19 cellular contexts compared by ENCODE assay signal in genomic region chr10:60534791-60535389, GRCh38.
DNase-seq lines count a peak whose midpoint lies in the region; ATAC-seq, FAIRE-seq and TF ChIP-seq lines count a peak whose summit lies in the region.
"Had no signal": no experiment of that assay in that cellular context is flagged by ENCODE, and none has a peak within 500 bp of the region (broad histone marks: within the 10 kb centered on the region; RNA-seq: fewer than 3 reads in every experiment).

No MANE protein-coding gene starts in this region.

- POLR2A ChIA-PET in WTC11 (lab: Charles Lee) = no interaction called here

- H3K4me3 Mint-ChIP-seq in WTC11 = no peak overlapping the region
- H3K4me3 Mint-ChIP-seq in stimulated activated naive B cell treated with anti-CD40 and anti-IgM and Interleukin-4, amounts not matched to agents 10 μg/mL and 1 μg/mL and 100 μg/mL, for 72 hours = no peak overlapping the region
- H3K4me3 Mint-ChIP-seq: H9 had no signal

- 0 out of 2 replicates have a peak overlapping the region, but pooled peaks have one; percentile 7 for H3K27ac Mint-ChIP-seq in WTC11
- no peak overlapping the region for H3K27ac Mint-ChIP-seq in stimulated activated naive B cell treated with anti-CD40 and anti-IgM and Interleukin-4, amounts not matched to agents 10 μg/mL and 1 μg/mL and 100 μg/mL, for 72 hours

- H3K36me3 Mint-ChIP-seq in WTC11 = no peaks in the 10 kb centered on the region
- no peaks in the 10 kb centered on the region for H3K36me3 Mint-ChIP-seq in stimulated activated naive B cell treated with anti-CD40 and anti-IgM and Interleukin-4, amounts not matched to agents 10 μg/mL and 1 μg/mL and 100 μg/mL, for 72 hours

- H3K27me3 Mint-ChIP-seq in WTC11 (ENCODE audit: low read depth) = no peaks in the 10 kb centered on the region
- H3K27me3 Mint-ChIP-seq in stimulated activated naive B cell treated with anti-CD40 and anti-IgM and Interleukin-4, amounts not matched to agents 10 μg/mL and 1 μg/mL and 100 μg/mL, for 72 hours = no peaks in the 10 kb centered on the region

- CTCF ChIA-PET in WTC11 (lab: Charles Lee) = interaction anchor here (0.6 kb wide), 1 partner anchor 44 kb away, joined by 3 read pairs; no protein-coding TSS in a partner anchor

- H3K9me3 Mint-ChIP-seq in WTC11 = peaks cover 4% of the 10 kb centered on the region; the same call in 1 of the 2 replicates
- H3K9me3 Mint-ChIP-seq in stimulated activated naive B cell treated with anti-CD40 and anti-IgM and Interleukin-4, amounts not matched to agents 10 μg/mL and 1 μg/mL and 100 μg/mL, for 72 hours = no peaks in the 10 kb centered on the region
- H3K9me3 Mint-ChIP-seq: H9 had no signal

- peaks cover 26% of the 10 kb centered on the region for H3K4me1 Mint-ChIP-seq in WTC11
- peaks cover 7 to 13% of the 10 kb centered on the region in 2 donors for H3K4me1 Mint-ChIP-seq in stimulated activated naive B cell treated with anti-CD40 and anti-IgM and Interleukin-4, amounts not matched to agents 10 μg/mL and 1 μg/mL and 100 μg/mL, for 72 hours

- DNase-seq in WTC11 (ENCODE audit: low spot score) (no peak), NCI-H1694 (lab: John Stamatoyannopoulos, UW) (no peak), retina (no peak), HTR-8/SVneo (ENCODE audit: insufficient read length, low spot score) (no peak)
- DNase-seq in stimulated activated naive B cell treated with anti-CD40 and anti-IgM and Interleukin-4, amounts not matched to agents 10 μg/mL and 1 μg/mL and 100 μg/mL, for 72 hours = no peak
- DNase-seq: activated CD8-positive, alpha-beta memory T cell treated with anti-CD3 and anti-CD28 coated beads, Interleukin-2, amount 50 U/mL, for 48 hours; adrenal gland; DND-41; H9; heart left ventricle; IMR-90; kidney glomerular epithelial cell; NCI-H1092; posterior cingulate gyrus; stimulated activated CD8-positive, alpha-beta memory T cell treated with anti-CD3 and anti-CD28 coated beads, Interleukin-4, amount 100 ng/mL, for 48 hours had no signal

- FAIRE-seq in HTR-8/SVneo (lab: Jason Lieb, UNC) = no peak
- FAIRE-seq: urothelium cell line had no signal

- TF ChIP-seq CTCF in WTC11 (IDR thresholded peaks at IDR 0.05) = no peak

- peak; percentile 67 for ATAC-seq in GM19395 (IDR thresholded peaks at IDR 0.05; ENCODE audit: unreplicated experiment)
- peak; percentile 60 for ATAC-seq in HG02938 (IDR thresholded peaks at IDR 0.05; ENCODE audit: unreplicated experiment)
- no peak for ATAC-seq in WTC11
- peak; percentile 78 to 88 for ATAC-seq in stimulated activated naive B cell treated with anti-CD40 and anti-IgM and Interleukin-4, amounts not matched to agents 10 μg/mL and 1 μg/mL and 100 μg/mL, for 72 hours (replicated peaks)
- ATAC-seq: esophagus mucosa, heart left ventricle had no signal

TF ChIP-seq in WTC11, 78 proteins besides CTCF, POLR2A, EP300 and RAD21:
- TF ChIP-seq ATF3 (CRISPR knock-in tag; conservative IDR thresholded peaks at IDR 0.05) = no peak
- TF ChIP-seq GTF2I (CRISPR knock-in tag; conservative IDR thresholded peaks at IDR 0.05) = no peak
- TF ChIP-seq OVOL2 (CRISPR knock-in tag; IDR thresholded peaks at IDR 0.05; ENCODE audit: borderline replicate concordance) = no peak
- TF ChIP-seq ZNF138 (CRISPR knock-in tag; conservative IDR thresholded peaks at IDR 0.05) = no peak
- no peak for TF ChIP-seq EMX1 (CRISPR knock-in tag; IDR thresholded peaks at IDR 0.05)
- TF ChIP-seq E2F1 (CRISPR knock-in tag; IDR thresholded peaks at IDR 0.05) = no peak
- TF ChIP-seq ZBTB21 (CRISPR knock-in tag; IDR thresholded peaks at IDR 0.05; ENCODE audit: borderline replicate concordance) = no peak
